23 cellular contexts compared by ENCODE assay signal in genomic region chr15:75114796-75115195, GRCh38.
DNase-seq lines count a peak whose midpoint lies in the region; ATAC-seq and TF ChIP-seq lines count a peak whose summit lies in the region.
"Had no signal": no experiment of that assay in that cellular context is flagged by ENCODE, and none has a peak within 500 bp of the region (broad histone marks: within the 10 kb centered on the region; RNA-seq: fewer than 3 reads in every experiment).

No MANE protein-coding gene starts in this region.

- H3K27ac Mint-ChIP-seq in activated T-helper 2 cell treated with anti-CD3 and anti-CD28 coated beads, Interferon-gamma antibody, Interleukin-2, Interleukin-4, amounts not matched to agents 10 μg/mL and 5 μg/mL and 100 μg/mL, durations not matched to agents 14 hours and 24 hours and 36 hours, result no peak overlapping the region

- H3K4me3 ChIP-seq in left ventricle myocardium inferior (no peak overlapping the region), adrenal gland (no peak overlapping the region), thyroid gland (replicated peaks in 1 of 3) (no peak overlapping the region)
- H3K4me3 ChIP-seq: A549, MG63, Peyer's patch had no signal

- H3K27me3 Mint-ChIP-seq in activated T-helper 2 cell treated with anti-CD3 and anti-CD28 coated beads, Interferon-gamma antibody, Interleukin-2, Interleukin-4, amounts not matched to agents 10 μg/mL and 5 μg/mL and 100 μg/mL, durations not matched to agents 14 hours and 24 hours and 36 hours (ENCODE audit: low read depth), result peaks cover 3% of the 10 kb centered on the region

- H3K27me3 ChIP-seq in left ventricle myocardium inferior (ENCODE audit: low read depth), result no peaks in the 10 kb centered on the region
- H3K27me3 ChIP-seq in adrenal gland, result no peaks in the 10 kb centered on the region
- no peaks in the 10 kb centered on the region for H3K27me3 ChIP-seq in thyroid gland
- H3K27me3 ChIP-seq: MG63, Peyer's patch had no signal

- no peak for TF ChIP-seq POLR2A in adrenal gland (IDR thresholded peaks at IDR 0.05)
- TF ChIP-seq POLR2A in thyroid gland (IDR thresholded peaks at IDR 0.05), result no peak

- no peak for DNase-seq in left ventricle myocardium superior
- DNase-seq in left ventricle myocardium inferior, result no peak
- peak; percentile 59 to 82 (median 67) for DNase-seq in adrenal gland
- DNase-seq in head of caudate nucleus, result peak in 24 of 42 donors; percentile 7 to 58 (median 22)
- peak; percentile 22 to 33 for DNase-seq in thyroid gland
- no peak for DNase-seq in dedifferentiated amniotic fluid mesenchymal stem cell (ENCODE audit: extremely low spot score)
- no peak for DNase-seq in activated CD8-positive, alpha-beta memory T cell treated with anti-CD3 and anti-CD28 coated beads, Interleukin-2, amount 50 U/mL, for 48 hours
- DNase-seq in activated T-helper 2 cell treated with anti-CD3 and anti-CD28 coated beads, Interferon-gamma antibody, Interleukin-2, Interleukin-4, amounts not matched to agents 10 μg/mL and 5 μg/mL and 100 μg/mL, durations not matched to agents 14 hours and 24 hours and 36 hours (ENCODE audit: low spot score), result no peak
- DNase-seq: COR-L47, DMS153, EL, H9, IMR-90, Karpas-422, MG63, NCI-H1092, NCI-H146, NCI-H2081, NCI-H510A, SHP77 had no signal

- H3K4me1 Mint-ChIP-seq in activated T-helper 2 cell treated with anti-CD3 and anti-CD28 coated beads, Interferon-gamma antibody, Interleukin-2, Interleukin-4, amounts not matched to agents 10 μg/mL and 5 μg/mL and 100 μg/mL, durations not matched to agents 14 hours and 24 hours and 36 hours (ENCODE audit: low read depth), result peaks cover 33% of the 10 kb centered on the region

- no peaks in the 10 kb centered on the region for H3K36me3 ChIP-seq in left ventricle myocardium inferior
- H3K36me3 ChIP-seq in adrenal gland (replicated peaks in 1 of 2), result no peaks in the 10 kb centered on the region
- H3K36me3 ChIP-seq in thyroid gland, result no peaks in the 10 kb centered on the region
- H3K36me3 ChIP-seq: MG63, Peyer's patch had no signal

- H3K27ac ChIP-seq in left ventricle myocardium inferior (replicated peaks) (no peak overlapping the region), adrenal gland (no peak overlapping the region), thyroid gland (no peak overlapping the region)
- H3K27ac ChIP-seq: Peyer's patch had no signal

- peaks cover 35% of the 10 kb centered on the region for H3K36me3 Mint-ChIP-seq in activated T-helper 2 cell treated with anti-CD3 and anti-CD28 coated beads, Interferon-gamma antibody, Interleukin-2, Interleukin-4, amounts not matched to agents 10 μg/mL and 5 μg/mL and 100 μg/mL, durations not matched to agents 14 hours and 24 hours and 36 hours (ENCODE audit: low read depth)

- TF ChIP-seq CTCF in left ventricle myocardium inferior (IDR thresholded peaks at IDR 0.05; ENCODE audit: borderline replicate concordance) (no peak), adrenal gland (IDR thresholded peaks at IDR 0.05) (no peak), thyroid gland (IDR thresholded peaks at IDR 0.05) (no peak)

- H3K9me3 Mint-ChIP-seq in activated T-helper 2 cell treated with anti-CD3 and anti-CD28 coated beads, Interferon-gamma antibody, Interleukin-2, Interleukin-4, amounts not matched to agents 10 μg/mL and 5 μg/mL and 100 μg/mL, durations not matched to agents 14 hours and 24 hours and 36 hours, result peaks cover 23% of the 10 kb centered on the region

- H3K9me3 ChIP-seq in left ventricle myocardium inferior (replicated peaks), result peaks cover 17% of the 10 kb centered on the region
- no peaks in the 10 kb centered on the region for H3K9me3 ChIP-seq in adrenal gland (replicated peaks in 1 of 3)
- H3K9me3 ChIP-seq in thyroid gland, result no peaks in the 10 kb centered on the region
- H3K9me3 ChIP-seq: Peyer's patch had no signal

- no peak overlapping the region for H3K4me3 Mint-ChIP-seq in activated T-helper 2 cell treated with anti-CD3 and anti-CD28 coated beads, Interferon-gamma antibody, Interleukin-2, Interleukin-4, amounts not matched to agents 10 μg/mL and 5 μg/mL and 100 μg/mL, durations not matched to agents 14 hours and 24 hours and 36 hours (ENCODE audit: low read depth)
- H3K4me3 Mint-ChIP-seq: CD14-positive monocyte, H9 had no signal

- no peaks in the 10 kb centered on the region for H3K4me1 ChIP-seq in left ventricle myocardium inferior
- H3K4me1 ChIP-seq in adrenal gland (replicated peaks in 1 of 2), result peaks cover 0 to 3% of the 10 kb centered on the region in 2 donors
- no peaks in the 10 kb centered on the region for H3K4me1 ChIP-seq in thyroid gland
- H3K4me1 ChIP-seq: Peyer's patch had no signal

- peak; percentile 67 for ATAC-seq in left ventricle myocardium superior
- ATAC-seq: A549 had no signal

- intact Hi-C loops in left ventricle myocardium superior (cut with micrococcal nuclease) (no loop called here), left ventricle myocardium inferior (cut with micrococcal nuclease) (no loop called here), adrenal gland (cut with DNase I) (loop anchor here in 1 of 2 donors (5.0 kb wide), 1 partner anchor 88 kb away; the partner anchor contains the start of gene C15orf39), head of caudate nucleus (cut with DNase I) (no loop called here), thyroid gland (cut with DNase I) (no loop called here)
- intact Hi-C loops in activated T-helper 2 cell treated with anti-CD3 and anti-CD28 coated beads, Interferon-gamma antibody, Interleukin-2, Interleukin-4, amounts not matched to agents 10 μg/mL and 5 μg/mL and 100 μg/mL, durations not matched to agents 14 hours and 24 hours and 36 hours (cut with micrococcal nuclease), result no loop called here

- WGBS in adrenal gland, 4 donors, result 87 to 92% (median 88%) methylated on average over 3 of the region's 3 CpGs; no CpG with 5 or more reads in 1 of the 4 donors
- WGBS in thyroid gland, 2 donors, result 74 to 81% methylated on average over 3 of the region's 3 CpGs

Comparison
In these comparisons a context has a peak if more than half of its experiments do, and no peak if none do; other contexts are left out.
1. DNase-seq: peak in adrenal gland (7 of 7), head of caudate nucleus (24 of 42) and thyroid gland (2 of 2); none in left ventricle myocardium superior (single experiment), left ventricle myocardium inferior (single experiment), dedifferentiated amniotic fluid mesenchymal stem cell (single experiment), activated CD8-positive, alpha-beta memory T cell treated with anti-CD3 and anti-CD28 coated beads, Interleukin-2, amount 50 U/mL, for 48 hours (single experiment) and activated T-helper 2 cell treated with anti-CD3 and anti-CD28 coated beads, Interferon-gamma antibody, Interleukin-2, Interleukin-4, amounts not matched to agents 10 μg/mL and 5 μg/mL and 100 μg/mL, durations not matched to agents 14 hours and 24 hours and 36 hours (single experiment).